9 cellular contexts compared by ENCODE assay signal in the genomic region with DNA sequence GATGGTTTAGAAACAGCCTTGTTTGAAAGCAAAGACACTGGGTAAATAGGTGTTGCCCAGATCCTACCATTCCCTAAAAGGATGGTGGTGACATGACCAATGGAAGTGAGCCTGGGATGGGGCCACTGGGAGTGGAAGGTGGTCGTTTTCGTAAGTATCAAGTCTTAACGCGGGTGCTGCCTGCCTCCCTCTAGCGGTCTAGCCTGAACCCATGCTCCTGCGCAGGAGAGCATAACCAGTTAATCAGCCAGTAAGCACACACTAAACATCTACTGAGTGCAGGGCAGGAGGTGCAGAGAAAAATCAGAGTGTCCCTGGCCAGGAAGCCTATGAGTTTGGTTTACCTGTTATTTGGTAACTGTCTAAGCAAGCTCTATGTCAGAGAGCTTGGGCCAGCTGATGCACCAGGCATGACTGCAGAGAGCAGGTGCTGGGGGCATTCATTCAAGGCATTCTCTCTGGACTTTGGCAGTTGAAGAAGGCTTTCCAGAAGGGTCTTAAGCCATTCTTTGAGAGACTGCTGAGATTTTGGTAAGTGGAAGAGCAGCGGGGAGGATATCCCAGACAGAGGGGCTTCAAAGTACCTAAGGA. TPM values are rescaled to one million over a fixed set of nuclear protein-coding genes. Genes with fewer than 3 reads are reported as not detected.
DNase-seq lines count a peak whose midpoint lies in the region; ATAC-seq, FAIRE-seq and TF ChIP-seq lines count a peak whose summit lies in the region.
"Had no signal": no experiment of that assay in that cellular context is flagged by ENCODE, and none has a peak within 500 bp of the region (broad histone marks: within the 10 kb centered on the region; RNA-seq: fewer than 3 reads in every experiment).

No MANE protein-coding gene starts in this region.

- BruUV-seq in Caco-2 (replicated peaks; lab: Mats Ljungman, UMichigan) (no TSS peak), IMR-90 (replicated peaks; lab: Mats Ljungman, UMichigan) (no TSS peak), GM12878 (replicated peaks; lab: Mats Ljungman, UMichigan) (no TSS peak)

- no peaks in the 10 kb centered on the region for H3K4me1 Mint-ChIP-seq in Caco-2 (ENCODE audit: low read depth, unreplicated experiment)

- peak; percentile 58 to 77 for TF ChIP-seq CTCF in Caco-2 (IDR thresholded peaks at IDR 0.05; ENCODE audit: insufficient read depth in 1 of 2, low read depth in 1 of 2, low read length in 1 of 2, severe bottlenecking in 1 of 2, unreplicated experiment in 1 of 2)
- TF ChIP-seq CTCF in IMR-90 (conservative IDR thresholded peaks at IDR 0.05; ENCODE audit: low read depth, low read length) = peak; percentile 39
- peak; percentile 44 to 68 (median 50) for TF ChIP-seq CTCF in GM12878 (IDR thresholded peaks at IDR 0.05 in 2 of 3, conservative IDR thresholded peaks at IDR 0.05 in 1 of 3; ENCODE audit: control insufficient read depth in 2 of 3, extremely low read depth in 1 of 3, insufficient read depth in 1 of 3, low read depth in 3 of 3, low read length in 3 of 3)

- peak overlapping the region; percentile 9 for H2AK9ac ChIP-seq in IMR-90 (replicated peaks; ENCODE audit: low read depth, low read length, poor library complexity)

- 0 out of 2 replicates have a peak overlapping the region, but pooled peaks have one; percentile 15 for H3K14ac ChIP-seq in IMR-90 (replicated peaks; ENCODE audit: low read depth, low read length)

- H3K27me3 Mint-ChIP-seq in Caco-2 (ENCODE audit: insufficient read depth, unreplicated experiment) = peaks cover 2% of the 10 kb centered on the region

- H3K36me3 Mint-ChIP-seq in Caco-2 (ENCODE audit: insufficient read depth, unreplicated experiment) = no peaks in the 10 kb centered on the region

- H2BK120ac ChIP-seq in IMR-90 (ENCODE audit: low read depth, low read length) = no peak overlapping the region

- H3K4me3 ChIP-seq in Caco-2 (ENCODE audit: low read depth, low read length) (no peak overlapping the region), IMR-90 (ENCODE audit: insufficient read depth, low read depth, low read length) (no peak overlapping the region), GM12878 (no peak overlapping the region)

- SMC1A ChIA-PET in GM12878 (lab: Charles Lee; ENCODE audit: uncharacterized antibody, unreplicated experiment) = interaction anchor here (0.8 to 1.9 kb wide), 7 partner anchors 53 to 247 kb away, joined by 3 to 5 read pairs (median 3); a partner anchor contains a TSS

- H3K36me3 ChIP-seq in Caco-2 (ENCODE audit: control insufficient read depth, insufficient read depth, low read length) (no peaks in the 10 kb centered on the region), IMR-90 (ENCODE audit: control insufficient read depth, insufficient read depth, low read length) (no peaks in the 10 kb centered on the region; the same call in 1 of the 2 replicates), GM12878 (ENCODE audit: control insufficient read depth in 2 of 2, insufficient read depth in 2 of 2, low read length in 1 of 2) (no peaks in the 10 kb centered on the region)

- no peak overlapping the region for H3K23ac ChIP-seq in IMR-90 (ENCODE audit: low read depth, low read length)

- no peak overlapping the region for H3K9ac ChIP-seq in IMR-90 (ENCODE audit: low read depth, low read length)
- no peak overlapping the region for H3K9ac ChIP-seq in GM12878 (ENCODE audit: control insufficient read depth, insufficient read depth, low read length)

- peak; percentile 10; the same call in 1 of the 2 replicates for TF ChIP-seq RAD21 in IMR-90 (IDR thresholded peaks at IDR 0.05; ENCODE audit: low read length)
- no peak for TF ChIP-seq RAD21 in GM12878 (IDR thresholded peaks at IDR 0.05; ENCODE audit: insufficient read depth, low read depth, low read length)

- H2BK20ac ChIP-seq in IMR-90 (ENCODE audit: low read depth, low read length) = no peak overlapping the region

- POLR2A ChIA-PET in Caco-2 (lab: Charles Lee) (no interaction called here), IMR-90 (lab: Charles Lee; ENCODE audit: unreplicated experiment) (no interaction called here), GM12878 (lab: Charles Lee) (interaction anchor here (0.7 to 1.5 kb wide), 5 partner anchors 9 to 67 kb away, joined by 3 to 5 read pairs (median 3); a partner anchor contains a TSS)

- H2AFZ ChIP-seq in IMR-90 (replicated peaks; ENCODE audit: low read length, poor library complexity) = peak overlapping the region; percentile 26
- no peak overlapping the region for H2AFZ ChIP-seq in GM12878 (ENCODE audit: control insufficient read depth, low read depth, low read length)

- peaks cover 6% of the 10 kb centered on the region for H4K20me1 ChIP-seq in IMR-90 (ENCODE audit: insufficient read depth, low read length)
- H4K20me1 ChIP-seq in GM12878 (ENCODE audit: control insufficient read depth, insufficient read depth) = no peaks in the 10 kb centered on the region

- H3K9me3 ChIP-seq in Caco-2 (no peaks in the 10 kb centered on the region), IMR-90 (ENCODE audit: control insufficient read depth, insufficient read depth, low read length) (no peaks in the 10 kb centered on the region), GM12878 (replicated peaks; ENCODE audit: control insufficient read depth, insufficient read depth, low read length) (no peaks in the 10 kb centered on the region)

- WGBS in IMR-90 (ENCODE audit: extremely low coverage in 2 of 2, insufficient read length in 1 of 2), 2 experiments = no CpG with 5 or more reads among the region's 7 CpGs
- 81% methylated on average over 7 of the region's 7 CpGs for WGBS in GM12878 (ENCODE audit: insufficient coverage, insufficient replicate concordance, low lambda C conversion rate, missing lambda C conversion rate)

- CTCF ChIA-PET in Caco-2 (lab: Charles Lee) = interaction anchor here (0.8 to 1.0 kb wide), 2 partner anchors 35 to 207 kb away, joined by 4 to 7 read pairs; no protein-coding TSS in a partner anchor
- CTCF ChIA-PET in IMR-90 (lab: Yijun Ruan, JAX) = interaction anchor here (0.6 kb wide), 1 partner anchor 14 kb away, joined by 3 read pairs; no protein-coding TSS in a partner anchor
- CTCF ChIA-PET in GM12878 (lab: Yijun Ruan, JAX) = interaction anchor here (0.5 to 2.4 kb wide), 11 partner anchors 9 to 280 kb away, joined by 3 to 9 read pairs (median 4); a partner anchor contains a TSS

- ATAC-seq in IMR-90 (ENCODE audit: low read depth) = peak; percentile 78
- ATAC-seq in GM12878 = peak; percentile 93
- peak; percentile 56 for ATAC-seq in left colon
- no peak for ATAC-seq in HG02970 (IDR thresholded peaks at IDR 0.05; ENCODE audit: low FRiP score, unreplicated experiment)

- 0 out of 4 replicates have a peak overlapping the region, but pooled peaks of 1 of the 2 experiments have one; percentile 4 for H4K8ac ChIP-seq in IMR-90 (ENCODE audit: low read depth in 2 of 2, low read length in 2 of 2)

- no peak overlapping the region for H3K27ac Mint-ChIP-seq in Caco-2 (ENCODE audit: unreplicated experiment)
- H3K27ac Mint-ChIP-seq: dendritic cell treated with granulocyte-macrophage colony-stimulating factor and Interleukin-4, amounts not matched to agents 40 ng/mL and 50 ng/mL, for 4 days had no signal

- no peaks in the 10 kb centered on the region for H3K27me3 ChIP-seq in Caco-2 (replicated peaks; ENCODE audit: control insufficient read depth, insufficient read depth, low read length)
- H3K27me3 ChIP-seq in IMR-90 (ENCODE audit: control insufficient read depth, insufficient read depth, low read length) = no peaks in the 10 kb centered on the region
- H3K27me3 ChIP-seq in GM12878 (replicated peaks in 1 of 2; ENCODE audit: control insufficient read depth in 2 of 2, insufficient read depth in 2 of 2, low read length in 1 of 2) = no peaks in the 10 kb centered on the region

- dilution Hi-C loops in IMR-90 (cut with HindIII; ENCODE audit: low sequenced_read_pairs, unreplicated experiment) = no loop called here

- no peak overlapping the region for H4K5ac ChIP-seq in IMR-90 (ENCODE audit: low read depth, low read length)

- H3K4me3 Mint-ChIP-seq in Caco-2 (ENCODE audit: unreplicated experiment) = no peak overlapping the region
- H3K4me3 Mint-ChIP-seq: dendritic cell treated with granulocyte-macrophage colony-stimulating factor and Interleukin-4, amounts not matched to agents 40 ng/mL and 50 ng/mL, for 4 days had no signal

- no peak overlapping the region for H3K27ac ChIP-seq in IMR-90 (ENCODE audit: insufficient read depth, low read length)
- H3K27ac ChIP-seq in GM12878 (ENCODE audit: control insufficient read depth, insufficient read depth) = no peak overlapping the region

- no peak overlapping the region for H3K4ac ChIP-seq in IMR-90 (ENCODE audit: low read depth, low read length)

- H3K4me2 ChIP-seq in IMR-90 (ENCODE audit: low read depth, low read length) (peak overlapping the region; percentile 34; the same call in 1 of the 2 replicates), GM12878 (ENCODE audit: control insufficient read depth, insufficient read depth) (no peak overlapping the region)

- in situ Hi-C loops in IMR-90 (cut with MboI; ENCODE audit: low sequenced_read_pairs) (no loop called here), GM12878 (cut with MboI) (no loop called here)

- no peaks in the 10 kb centered on the region for H3K79me1 ChIP-seq in IMR-90 (ENCODE audit: low read depth in 1 of 2, low read length in 2 of 2)

- no peak overlapping the region for H4K91ac ChIP-seq in IMR-90 (ENCODE audit: insufficient read depth, low read depth, low read length)

- H3K18ac ChIP-seq in IMR-90 (ENCODE audit: low read depth, low read length) = no peak overlapping the region

- no peaks in the 10 kb centered on the region for H3K9me1 ChIP-seq in IMR-90 (ENCODE audit: insufficient read depth, low read length)

- no peak overlapping the region for H2BK15ac ChIP-seq in IMR-90 (ENCODE audit: low read depth, low read length)

- no peak for TF ChIP-seq EP300 in GM12878 (IDR thresholded peaks at IDR 0.05; ENCODE audit: borderline replicate concordance in 1 of 2, control insufficient read depth in 1 of 2, low read depth in 2 of 2, low read length in 2 of 2)

- TF ChIP-seq POLR2A in IMR-90 (IDR thresholded peaks at IDR 0.05; ENCODE audit: low read depth, low read length) (no peak), GM12878 (IDR thresholded peaks at IDR 0.05; ENCODE audit: low read depth, low read length) (no peak)

- no peak overlapping the region for H2AK5ac ChIP-seq in IMR-90 (ENCODE audit: low read depth, low read length)

- no peaks in the 10 kb centered on the region for H3K79me2 ChIP-seq in GM12878 (ENCODE audit: control insufficient read depth, insufficient read depth, low read length)

- FAIRE-seq in GM12878 (lab: Jason Lieb, UNC) = no peak

- H2BK5ac ChIP-seq in IMR-90 (ENCODE audit: low read depth, low read length, poor library complexity, severe bottlenecking) = no peak overlapping the region

- no peak overlapping the region for H3K56ac ChIP-seq in IMR-90 (ENCODE audit: extremely low read depth, insufficient read depth, low read length)

- RAD21 ChIA-PET in GM12878 (lab: Charles Lee; ENCODE audit: unreplicated experiment) = interaction anchor here (0.7 to 1.2 kb wide), 5 partner anchors 65 to 246 kb away, joined by 3 to 4 read pairs (median 4); no protein-coding TSS in a partner anchor

- DNase-seq in Caco-2 (peak in 1 of 2 experiments; percentile 49), IMR-90 (peak; percentile 24), GM12878 (ENCODE audit: low read depth, low spot score) (no peak), left colon (no peak), posterior vena cava (ENCODE audit: low spot score) (no peak), NCI-H1417 (lab: John Stamatoyannopoulos, UW) (no peak)
- no peak for DNase-seq in effector CD4-positive, alpha-beta T cell

- no peaks in the 10 kb centered on the region for H3K9me3 Mint-ChIP-seq in Caco-2 (ENCODE audit: unreplicated experiment)
- H3K9me3 Mint-ChIP-seq: dendritic cell treated with granulocyte-macrophage colony-stimulating factor and Interleukin-4, amounts not matched to agents 40 ng/mL and 50 ng/mL, for 4 days had no signal

- H3K4me1 ChIP-seq in Caco-2 (no peaks in the 10 kb centered on the region), IMR-90 (ENCODE audit: control insufficient read depth, insufficient read depth, low read length) (no peaks in the 10 kb centered on the region), GM12878 (ENCODE audit: control insufficient read depth, insufficient read depth, low read length) (no peaks in the 10 kb centered on the region)

- intact Hi-C loops in Caco-2 (cut with micrococcal nuclease; ENCODE audit: unreplicated experiment) = loop anchor here (5.0 kb wide), 1 partner anchor 209 kb away; no protein-coding TSS in a partner anchor
- intact Hi-C loops in IMR-90 (cut with micrococcal nuclease) = no loop called here
- intact Hi-C loops in GM12878 (cut with micrococcal nuclease; ENCODE audit: unreplicated experiment) = no loop called here
- intact Hi-C loops in left colon (cut with DNase I, micrococcal nuclease) = no loop called here
- intact Hi-C loops in posterior vena cava (cut with DNase I) = no loop called here

RNA-seq across cellular contexts. Expression of a gene that starts 0.9 kb away (rescaled TPM):
- total RNA-seq in Caco-2 (2022) (0.48 and 0.79 TPM in 2 replicates), IMR-90 (2012; rRNA removed) (0.18 and 0.28 TPM in 2 replicates), GM12878 (2014; rRNA removed) (0.16 and 0.40 TPM in 2 replicates), GM12878 (2014; rRNA removed; fragmentation: Illumina TruSeq; extraction: Trizol) (0.13 and 0.14 TPM in 2 replicates), GM12878 (2021) (0.21 and 0.23 TPM in 2 replicates), left colon (1 to 10 TPM in 1 of 2 donors, under 1 TPM in 1; 0.81 to 1.6 TPM), posterior vena cava (1 to 10 TPM; 2.9 to 3.0 TPM)
- polyA plus RNA-seq in IMR-90 (2012; rRNA removed) (1.4 and 1.6 TPM in 2 replicates), GM12878 (2011; rRNA removed) (0.22 and 0.43 TPM in 2 replicates), GM12878 (2014; fragmentation: Illumina TruSeq; extraction: Trizol) (0.41 and 0.60 TPM in 2 replicates), GM12878 (2014; fragmentation: Nextera tagmentation; extraction: Ambion mirVana) (under 1 TPM; 0.04 to 0.05 TPM), GM12878 (2014; rRNA removed) (0.17 and 0.49 TPM in 2 replicates), GM12878 (2016; fragmentation: Nextera tagmentation; extraction: Ambion mirVana) (under 1 TPM in 1 of 2 experiments, not detected in 1; 0.35 TPM)
- polyA plus RNA-seq in IMR-90 (2012; cell fraction: cytosol; rRNA removed) = 0.14 and 0.41 TPM in 2 replicates
- polyA plus RNA-seq in IMR-90 (2012; cell fraction: nucleus; rRNA removed; ENCODE audit: low replicate concordance) = 5.7 and 11.1 TPM in 2 replicates
- total RNA-seq in GM12878 (2013; cell fraction: nucleolus; rRNA removed) = 0.56 and 0.61 TPM in 2 replicates
- polyA plus RNA-seq in GM12878 (2011; ENCODE audit: low read depth) = 0.21 TPM
- polyA plus RNA-seq in GM12878 (2011; cell fraction: cytosol; rRNA removed) = 0.03 and 0.27 TPM in 2 replicates
- 0.38 and 0.52 TPM in 2 replicates for polyA plus RNA-seq in GM12878 (2011; cell fraction: nucleus; rRNA removed)
- polyA plus RNA-seq in GM12878 (2012) = 0.38 and 0.39 TPM in 2 replicates
- 0.10 and 0.73 TPM in 2 replicates for polyA minus RNA-seq in GM12878 (2011; rRNA and poly(A)+ RNA removed)
- polyA minus RNA-seq in GM12878 (2011; cell fraction: cytosol; rRNA and poly(A)+ RNA removed) = not detected in 2 replicates
- polyA minus RNA-seq in GM12878 (2011; cell fraction: nucleus; rRNA and poly(A)+ RNA removed) = 0.12 and 0.38 TPM in 2 replicates
